ENCODE assay signal across 9 cellular contexts in the genomic region with DNA sequence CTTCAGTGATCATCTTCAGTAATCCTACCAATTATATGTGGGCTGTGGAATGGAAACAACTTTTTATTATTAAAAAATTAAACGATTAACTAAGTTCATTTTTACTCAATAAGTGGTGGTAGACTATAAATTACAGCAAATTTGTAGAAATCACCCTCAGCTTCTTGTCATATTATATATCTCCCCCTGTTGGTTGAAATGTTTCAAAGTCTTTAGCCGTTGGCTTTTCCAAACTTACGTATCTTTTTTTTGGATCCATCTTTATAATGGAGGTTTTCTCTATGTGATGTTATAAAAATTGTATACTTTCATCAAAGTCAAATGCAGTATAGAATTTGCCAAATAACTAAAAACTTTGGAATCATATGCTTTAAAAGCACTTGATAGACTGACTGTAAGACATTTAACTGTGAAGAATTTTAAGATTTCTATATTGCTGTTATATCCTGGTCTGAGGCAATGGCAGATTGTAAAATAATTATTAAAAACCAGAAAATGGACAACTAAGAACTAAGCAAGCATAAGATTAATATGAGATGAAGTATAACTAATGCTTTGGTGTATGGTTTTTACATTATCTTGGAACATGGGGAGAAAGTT. TPM values are rescaled to one million over a fixed set of nuclear protein-coding genes. Genes with fewer than 3 reads are reported as not detected.
DNase-seq lines count a peak whose midpoint lies in the region; ATAC-seq and TF ChIP-seq lines count a peak whose summit lies in the region.
"Had no signal": no experiment of that assay in that cellular context is flagged by ENCODE, and none has a peak within 500 bp of the region (broad histone marks: within the 10 kb centered on the region; RNA-seq: fewer than 3 reads in every experiment).

No MANE protein-coding gene starts in this region.

- intact Hi-C loops in breast epithelium (cut with DNase I; ENCODE audit: low total_unique reads): no loop called here

- H3K4me1 Mint-ChIP-seq in mesothelial cell of epicardium: no peaks in the 10 kb centered on the region

- H3K9me3 ChIP-seq in breast epithelium: no peaks in the 10 kb centered on the region

- ATAC-seq in HG03135 (IDR thresholded peaks at IDR 0.05; ENCODE audit: unreplicated experiment): no peak

- H3K27me3 ChIP-seq in breast epithelium: no peaks in the 10 kb centered on the region

- no peaks in the 10 kb centered on the region for H3K9me3 Mint-ChIP-seq in mesothelial cell of epicardium
- H3K9me3 Mint-ChIP-seq: activated CD4-positive, alpha-beta T cell treated with anti-CD3 and anti-CD28 coated beads, Interleukin-2, amount 10 ng/mL, durations not matched to agents 24 days and 14 days had no signal

- TF ChIP-seq CTCF in LNCaP clone FGC (IDR thresholded peaks at IDR 0.05; ENCODE audit: control insufficient read depth, extremely low read depth, insufficient read depth) (peak; percentile 22; the same call in 1 of the 2 replicates), breast epithelium (IDR thresholded peaks at IDR 0.05) (peak in 2 of 3 donors; percentile 3 to 40), mesothelial cell of epicardium (IDR thresholded peaks at IDR 0.05; ENCODE audit: unreplicated experiment) (peak; percentile 61)

- H3K4me3 ChIP-seq in LNCaP clone FGC (ENCODE audit: low read depth, low read length) (no peak overlapping the region), breast epithelium (no peak overlapping the region)

- no peak for TF ChIP-seq POLR2A in breast epithelium (IDR thresholded peaks at IDR 0.05)

- no peak overlapping the region for H3K27ac Mint-ChIP-seq in mesothelial cell of epicardium
- H3K27ac Mint-ChIP-seq: activated CD4-positive, alpha-beta T cell treated with anti-CD3 and anti-CD28 coated beads, Interleukin-2, amount 10 ng/mL, durations not matched to agents 24 days and 14 days had no signal

- H3K36me3 ChIP-seq in breast epithelium: peaks cover 3% of the 10 kb centered on the region

- H3K4me1 ChIP-seq in breast epithelium: no peaks in the 10 kb centered on the region

- no peak overlapping the region for H3K4me3 Mint-ChIP-seq in mesothelial cell of epicardium
- H3K4me3 Mint-ChIP-seq: activated CD4-positive, alpha-beta T cell treated with anti-CD3 and anti-CD28 coated beads, Interleukin-2, amount 10 ng/mL, durations not matched to agents 24 days and 14 days had no signal

- peaks cover 26% of the 10 kb centered on the region for H3K36me3 Mint-ChIP-seq in mesothelial cell of epicardium

- no peaks in the 10 kb centered on the region for H3K27me3 Mint-ChIP-seq in mesothelial cell of epicardium (ENCODE audit: low read depth)
- H3K27me3 Mint-ChIP-seq: activated CD4-positive, alpha-beta T cell treated with anti-CD3 and anti-CD28 coated beads, Interleukin-2, amount 10 ng/mL, durations not matched to agents 24 days and 14 days had no signal

- H3K27ac ChIP-seq in breast epithelium: no peak overlapping the region

- DNase-seq in COLO829 (ENCODE audit: low spot score) (peak; percentile 7), LNCaP clone FGC (ENCODE audit: low read depth) (no peak), breast epithelium (ENCODE audit: low spot score in 2 of 2) (no peak), mesothelial cell of epicardium (ENCODE audit: low spot score in 2 of 2, unreplicated experiment in 2 of 2) (no peak), NCI-H1092 treated with DMSO at 0.1 percent for 48 hours (lab: John Stamatoyannopoulos, UW) (no peak), hypothalamus (lab: John Stamatoyannopoulos, UW) (no peak)
- no peak for DNase-seq in activated naive CD4-positive, alpha-beta T cell (lab: John Stamatoyannopoulos, UW)
- DNase-seq: activated CD4-positive, alpha-beta T cell treated with anti-CD3 and anti-CD28 coated beads, Interleukin-2, amount 10 ng/mL, durations not matched to agents 24 days and 14 days had no signal

RNA-seq across cellular contexts. Expression of a gene that starts 44.7 kb away (rescaled TPM):
- 10 to 100 TPM; 70.8 to 92.8 (median 77.3) TPM for total RNA-seq in breast epithelium
- 72.3 to 76.1 TPM (median 73.9 TPM) in 3 replicates for total RNA-seq in mesothelial cell of epicardium
